Comparison of ENCODE assay signal across 34 cellular contexts in genomic region chr21:35268261-35268660, GRCh38.
"Had no signal": no experiment of that assay in that cellular context is flagged by ENCODE, and none has a peak within 500 bp of the region (broad histone marks: within the 10 kb centered on the region; RNA-seq: fewer than 3 reads in every experiment).

No MANE protein-coding gene starts in this region.

- DNase-seq: Karpas-422, Kasumi-1, MG63, MM.1S, MV-4-11, NCI-H1048, NCI-H1092, NCI-H1092 treated with DMSO at 0.1 percent for 48 hours, NCI-H1105, NCI-H1105 treated with DMSO at 0.1 percent for 48 hours, NCI-H1417, NCI-H1417 treated with DMSO at 0.1 percent for 48 hours, NCI-H1436, NCI-H1436 treated with DMSO at 0.1 percent for 48 hours, NCI-H1694, NCI-H1694 treated with DMSO at 0.1 percent for 48 hours, NCI-H187, NCI-H187 treated with DMSO at 0.1 percent for 48 hours, NCI-H1930, NCI-H2029, NCI-H2029 treated with DMSO at 0.1 percent for 48 hours, NCI-H2081, NCI-H2081 treated with DMSO at 0.1 percent for 48 hours, NCI-H2107, NCI-H2171, NCI-H2171 treated with DMSO at 0.1 percent for 48 hours, NCI-H2227 treated with DMSO at 0.1 percent for 48 hours, NCI-H345, NCI-H446, NCI-H446 treated with DMSO at 0.1 percent for 48 hours, NCI-H510A, NCI-H510A treated with DMSO at 0.1 percent for 48 hours, NCI-H524, NCI-H524 treated with DMSO at 0.1 percent for 48 hours had no signal

- H3K27me3 ChIP-seq: MG63 had no signal

- H3K36me3 ChIP-seq: MG63 had no signal

- H3K4me3 ChIP-seq: MG63 had no signal
